21 cellular contexts compared by ENCODE assay signal in the genomic region with DNA sequence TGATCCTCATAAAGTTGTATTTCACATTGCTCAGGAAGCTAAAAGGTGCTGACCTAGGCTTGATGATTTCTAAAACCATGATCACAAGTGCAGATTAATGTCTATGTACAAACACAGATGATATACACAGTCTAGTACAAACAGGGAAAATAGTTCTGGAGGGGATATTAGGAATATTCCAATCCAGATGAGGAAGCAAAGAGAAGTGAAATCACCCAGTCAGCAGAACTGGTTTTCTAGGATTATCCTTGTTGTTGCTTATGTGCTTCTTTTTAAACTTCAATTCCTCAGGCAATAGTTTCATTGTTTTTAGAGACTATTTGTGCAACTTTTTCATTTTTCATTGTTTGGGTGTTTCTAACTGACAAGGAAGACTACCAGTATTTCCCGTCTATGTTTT. TPM values are rescaled to one million over a fixed set of nuclear protein-coding genes. Genes with fewer than 3 reads are reported as not detected.
DNase-seq lines count a peak whose midpoint lies in the region; ATAC-seq, FAIRE-seq and TF ChIP-seq lines count a peak whose summit lies in the region.
"Had no signal": no experiment of that assay in that cellular context is flagged by ENCODE, and none has a peak within 500 bp of the region (broad histone marks: within the 10 kb centered on the region; RNA-seq: fewer than 3 reads in every experiment).

No MANE protein-coding gene starts in this region.

- no peaks in the 10 kb centered on the region for H3K27me3 ChIP-seq in RWPE2 (ENCODE audit: insufficient read depth, poor library complexity, severe bottlenecking)
- no peaks in the 10 kb centered on the region for H3K27me3 ChIP-seq in keratinocyte (ENCODE audit: control insufficient read depth, extremely low read depth, insufficient read depth, low read length)

- H3K9me3 ChIP-seq in RWPE2 (ENCODE audit: severe bottlenecking): no peaks in the 10 kb centered on the region
- no peaks in the 10 kb centered on the region for H3K9me3 ChIP-seq in keratinocyte (ENCODE audit: control insufficient read depth, low read depth, low read length)

- H3K9me1 ChIP-seq in keratinocyte (ENCODE audit: control insufficient read depth, extremely low read depth, insufficient read depth, low read length): peaks cover 2% of the 10 kb centered on the region

- H3K4me1 ChIP-seq in RWPE2 (ENCODE audit: insufficient read depth, poor library complexity, severe bottlenecking): peaks cover 24% of the 10 kb centered on the region
- H3K4me1 ChIP-seq in keratinocyte (ENCODE audit: control insufficient read depth, extremely low read depth, insufficient read depth, low read length): peaks cover 26% of the 10 kb centered on the region

- H3K4me3 ChIP-seq in RWPE2 (ENCODE audit: severe bottlenecking): no peak overlapping the region
- H3K4me3 ChIP-seq in keratinocyte (ENCODE audit: control insufficient read depth in 2 of 3, extremely low read depth in 1 of 3, insufficient read depth in 2 of 3, low read depth in 1 of 3, low read length in 3 of 3): peak overlapping the region in 1 of 3 experiments; percentile 48

- H2AFZ ChIP-seq in keratinocyte (ENCODE audit: control insufficient read depth, low read length): no peak overlapping the region

- peak overlapping the region; percentile 87 for H3K27ac ChIP-seq in RWPE2 (ENCODE audit: poor library complexity, severe bottlenecking)
- no peak overlapping the region for H3K27ac ChIP-seq in keratinocyte (ENCODE audit: control insufficient read depth, insufficient read depth, low read length)
- H3K27ac ChIP-seq: HL-60 had no signal

- no peak for TF ChIP-seq CTCF in RWPE2 (IDR thresholded peaks at IDR 0.05; ENCODE audit: poor library complexity, severe bottlenecking)
- no peak for TF ChIP-seq CTCF in keratinocyte (optimal IDR thresholded peaks at IDR 0.05 in 1 of 3, IDR thresholded peaks at IDR 0.05 in 1 of 3, conservative IDR thresholded peaks at IDR 0.05 in 1 of 3; ENCODE audit: extremely low read depth in 1 of 3, insufficient read depth in 2 of 3, low read length in 3 of 3)

- DNase-seq in GM12892 (ENCODE audit: insufficient read length) (no peak), RWPE2 (ENCODE audit: low spot score) (no peak), keratinocyte (ENCODE audit: low read depth, low spot score) (no peak)
- DNase-seq: CD8-positive, alpha-beta T cell; COR-L47; DMS153; DMS79 treated with DMSO at 0.1 percent for 48 hours; EL; HCEC 1CT; HFFc6; KG1 had no signal

- ATAC-seq in RWPE2 (ENCODE audit: low read depth): no peak
- no peak for ATAC-seq in GM18505 (IDR thresholded peaks at IDR 0.05; ENCODE audit: unreplicated experiment)
- no peak for ATAC-seq in GM19324 (IDR thresholded peaks at IDR 0.05; ENCODE audit: low FRiP score, unreplicated experiment)
- ATAC-seq: CD8-positive, alpha-beta T cell had no signal

- peak overlapping the region; percentile 22 for H3K4me2 ChIP-seq in keratinocyte (ENCODE audit: control insufficient read depth, extremely low read depth, insufficient read depth, low read depth, low read length)

- peaks cover 8% of the 10 kb centered on the region for H4K20me1 ChIP-seq in keratinocyte (ENCODE audit: control insufficient read depth, extremely low read depth, insufficient read depth, low read length)

- FAIRE-seq in GM12892 (lab: Jason Lieb, UNC): peak; percentile 54
- no peak for FAIRE-seq in keratinocyte (lab: Jason Lieb, UNC)
- FAIRE-seq: A204.1, D721Med, G401.6, GM19239 had no signal

- H3K79me2 ChIP-seq in keratinocyte (ENCODE audit: control insufficient read depth, insufficient read depth, low read length): peaks cover 36% of the 10 kb centered on the region

- peaks cover 89% of the 10 kb centered on the region for H3K36me3 ChIP-seq in RWPE2 (ENCODE audit: low read depth)
- H3K36me3 ChIP-seq in keratinocyte (ENCODE audit: control insufficient read depth in 2 of 2, extremely low read depth in 1 of 2, insufficient read depth in 2 of 2, low read length in 2 of 2): peaks cover 48 to 72% of the 10 kb centered on the region in 2 experiments

- H3K9ac ChIP-seq in keratinocyte (ENCODE audit: control insufficient read depth, extremely low read depth, insufficient read depth, low read length): peak overlapping the region; percentile 0

- TF ChIP-seq POLR2A in GM12892 (IDR thresholded peaks at IDR 0.05; ENCODE audit: low read depth, low read length) (no peak), GM18505 (IDR thresholded peaks at IDR 0.05; ENCODE audit: borderline replicate concordance, extremely low read depth, insufficient read depth, insufficient read length) (no peak)

- dilution Hi-C loops in keratinocyte (cut with MboI; ENCODE audit: extremely low pct_ligation_motif_present, low sequenced_read_pairs): no loop called here

RNA-seq across cellular contexts. Expression of a gene that starts 4.7 kb away (rescaled TPM):
- 15.1 TPM for polyA plus RNA-seq in GM12892 (2012; ENCODE audit: missing spikeins)
- polyA plus RNA-seq in keratinocyte: 146 to 269 TPM (median 240 TPM) in 3 replicates
- 121 TPM for polyA plus RNA-seq in keratinocyte (2011; ENCODE audit: low read depth)
- 145 and 292 TPM in 2 replicates for polyA plus RNA-seq in keratinocyte (2011; cell fraction: cytosol; rRNA removed)
- 339 and 358 TPM in 2 replicates for polyA plus RNA-seq in keratinocyte (2011; cell fraction: nucleus; rRNA removed)
- polyA plus RNA-seq in keratinocyte (2012; ENCODE audit: low replicate concordance): 118 and 151 TPM in 2 replicates
- 35.3 to 143 TPM (median 103 TPM) in 3 replicates for polyA minus RNA-seq in keratinocyte
- 90.0 TPM for polyA minus RNA-seq in keratinocyte (2011; cell fraction: cytosol; rRNA and poly(A)+ RNA removed)
- 106 and 198 TPM in 2 replicates for polyA minus RNA-seq in keratinocyte (2011; cell fraction: nucleus; rRNA and poly(A)+ RNA removed)

RNA-seq across cellular contexts. Expression of a gene that starts 15.2 kb away (rescaled TPM):
- 13.2 TPM for polyA plus RNA-seq in GM12892 (2012; ENCODE audit: missing spikeins)
- polyA plus RNA-seq in keratinocyte: 1.2 to 10.9 TPM (median 9.3 TPM) in 3 replicates
- polyA plus RNA-seq in keratinocyte (2011; ENCODE audit: low read depth): 0.50 TPM
- polyA plus RNA-seq in keratinocyte (2011; cell fraction: cytosol; rRNA removed): 1.8 and 3.3 TPM in 2 replicates
- 1.5 and 2.0 TPM in 2 replicates for polyA plus RNA-seq in keratinocyte (2011; cell fraction: nucleus; rRNA removed)
- polyA plus RNA-seq in keratinocyte (2012; ENCODE audit: low replicate concordance): 0.45 and 9.6 TPM in 2 replicates
- 0.89 to 7.2 TPM (median 1.6 TPM) in 3 replicates for polyA minus RNA-seq in keratinocyte
- polyA minus RNA-seq in keratinocyte (2011; cell fraction: cytosol; rRNA and poly(A)+ RNA removed): 1.2 TPM
- polyA minus RNA-seq in keratinocyte (2011; cell fraction: nucleus; rRNA and poly(A)+ RNA removed): 0.84 and 2.2 TPM in 2 replicates

RNA-seq across cellular contexts. Expression of a gene that starts 57.0 kb away (rescaled TPM):
- 1.9 TPM for polyA plus RNA-seq in GM12892 (2012; ENCODE audit: missing spikeins)
- polyA plus RNA-seq in keratinocyte: 221 to 291 TPM (median 232 TPM) in 3 replicates
- polyA plus RNA-seq in keratinocyte (2011; ENCODE audit: low read depth): 13.0 TPM
- polyA plus RNA-seq in keratinocyte (2011; cell fraction: cytosol; rRNA removed): 233 and 264 TPM in 2 replicates
- polyA plus RNA-seq in keratinocyte (2011; cell fraction: nucleus; rRNA removed): 352 and 413 TPM in 2 replicates
- polyA plus RNA-seq in keratinocyte (2012; ENCODE audit: low replicate concordance): 20.2 and 162 TPM in 2 replicates
- polyA minus RNA-seq in keratinocyte: 304 to 333 TPM (median 331 TPM) in 3 replicates
- 193 TPM for polyA minus RNA-seq in keratinocyte (2011; cell fraction: cytosol; rRNA and poly(A)+ RNA removed)
- polyA minus RNA-seq in keratinocyte (2011; cell fraction: nucleus; rRNA and poly(A)+ RNA removed): 183 and 312 TPM in 2 replicates

RNA-seq across cellular contexts. Expression of a gene that starts 58.8 kb away (rescaled TPM):
- 0.68 TPM for polyA plus RNA-seq in GM12892 (2012; ENCODE audit: missing spikeins)
- polyA plus RNA-seq in keratinocyte: 0.03 to 1.00 TPM (median 0.07 TPM) in 3 replicates
- not detected for polyA plus RNA-seq in keratinocyte (2011; ENCODE audit: low read depth)
- polyA plus RNA-seq in keratinocyte (2011; cell fraction: cytosol; rRNA removed): 0.06 TPM in 1 of 2 replicates, not detected in the other
- 0.10 TPM in 1 of 2 replicates, not detected in the other for polyA plus RNA-seq in keratinocyte (2011; cell fraction: nucleus; rRNA removed)
- 0.13 TPM in 1 of 2 replicates, not detected in the other for polyA plus RNA-seq in keratinocyte (2012; ENCODE audit: low replicate concordance)
- not detected in 3 replicates for polyA minus RNA-seq in keratinocyte
- not detected for polyA minus RNA-seq in keratinocyte (2011; cell fraction: cytosol; rRNA and poly(A)+ RNA removed)
- polyA minus RNA-seq in keratinocyte (2011; cell fraction: nucleus; rRNA and poly(A)+ RNA removed): not detected in 2 replicates
- polyA plus RNA-seq: AG04450, BJ, CD14-positive monocyte had no signal
